Comparison of ENCODE assay signal across 8 cellular contexts in genomic region chr9:93091453-93092081, GRCh38. TPM values are rescaled to one million over a fixed set of nuclear protein-coding genes. Genes with fewer than 3 reads are reported as not detected.
DNase-seq lines count a peak whose midpoint lies in the region; TF ChIP-seq lines count a peak whose summit lies in the region.

No MANE protein-coding gene starts in this region.

- H3K4me3 ChIP-seq in hepatocyte, result no peak overlapping the region

- H3K36me3 ChIP-seq in hepatocyte (replicated peaks; ENCODE audit: insufficient read depth, low read depth), result no peaks in the 10 kb centered on the region

- TF ChIP-seq CTCF in hepatocyte (IDR thresholded peaks at IDR 0.05; ENCODE audit: poor library complexity), result no peak

- no peak overlapping the region for H3K4me2 ChIP-seq in hepatocyte

- no peak overlapping the region for H2AFZ ChIP-seq in hepatocyte

- no peaks in the 10 kb centered on the region for H3K9me2 ChIP-seq in hepatocyte (replicated peaks; ENCODE audit: insufficient read depth)

- WGBS in hepatocyte (ENCODE audit: low lambda C conversion rate, missing lambda C conversion rate), result 88% methylated on average over 3 of the region's 3 CpGs

- H3K27ac ChIP-seq in hepatocyte, result peak overlapping the region; percentile 35

- no peaks in the 10 kb centered on the region for H3K27me3 ChIP-seq in hepatocyte

- no peaks in the 10 kb centered on the region for H3K9me3 ChIP-seq in hepatocyte (ENCODE audit: low read depth)

- H3K79me2 ChIP-seq in hepatocyte, result peaks cover 3% of the 10 kb centered on the region

- H3K4me1 ChIP-seq in hepatocyte (ENCODE audit: insufficient read depth), result peaks cover 11% of the 10 kb centered on the region

- no peaks in the 10 kb centered on the region for H4K20me1 ChIP-seq in hepatocyte (ENCODE audit: insufficient read depth, poor library complexity, severe bottlenecking)

- DNase-seq in stimulated activated naive CD4-positive, alpha-beta T cell treated with Interleukin-2 at 50 U/mL for 16 hours (lab: John Stamatoyannopoulos, UW), result peak; percentile 56
- DNase-seq in stimulated activated naive CD4-positive, alpha-beta T cell (lab: John Stamatoyannopoulos, UW), result no peak
- DNase-seq in activated T-cell treated with anti-CD3 and anti-CD28 coated beads, Interleukin-2, amount 50 U/mL, for 1 hour, result peak; percentile 26
- DNase-seq in hepatocyte (ENCODE audit: low spot score) (peak; percentile 58), GM19238 (ENCODE audit: insufficient read length, low spot score) (no peak), NCI-H2171 treated with DMSO at 0.1 percent for 48 hours (lab: John Stamatoyannopoulos, UW) (no peak), NCI-H2029 (lab: John Stamatoyannopoulos, UW) (no peak)
- DNase-seq in stimulated activated CD8-positive, alpha-beta memory T cell treated with anti-CD3 and anti-CD28 coated beads, Interleukin-4, amount 100 ng/mL, for 48 hours, result peak; percentile 77

RNA-seq across cellular contexts. Expression of gene CARD19, which starts 4.5 kb away (rescaled TPM):
- total RNA-seq in hepatocyte, result 45.3 and 51.3 TPM in 2 replicates
- 67.5 and 72.1 TPM in 2 replicates for polyA plus RNA-seq in hepatocyte

RNA-seq across cellular contexts. Expression of gene SUSD3, which starts 33.1 kb away (rescaled TPM):
- total RNA-seq in hepatocyte, result 11.4 and 14.3 TPM in 2 replicates
- 13.5 and 17.3 TPM in 2 replicates for polyA plus RNA-seq in hepatocyte

RNA-seq across cellular contexts. Expression of gene NINJ1, which starts 42.5 kb away (rescaled TPM):
- 55.4 and 67.9 TPM in 2 replicates for total RNA-seq in hepatocyte
- polyA plus RNA-seq in hepatocyte, result 114 and 135 TPM in 2 replicates

Comparison
In these comparisons a context has a peak if more than half of its experiments do, and no peak if none do; other contexts are left out.
1. DNase-seq: peak in stimulated activated naive CD4-positive, alpha-beta T cell treated with Interleukin-2 at 50 U/mL for 16 hours (single experiment), activated T-cell treated with anti-CD3 and anti-CD28 coated beads, Interleukin-2, amount 50 U/mL, for 1 hour (single experiment), hepatocyte (single experiment) and stimulated activated CD8-positive, alpha-beta memory T cell treated with anti-CD3 and anti-CD28 coated beads, Interleukin-4, amount 100 ng/mL, for 48 hours (single experiment); none in stimulated activated naive CD4-positive, alpha-beta T cell (0 of 6), GM19238 (single experiment), NCI-H2171 treated with DMSO at 0.1 percent for 48 hours (single experiment) and NCI-H2029 (single experiment).